Comparison of ENCODE assay signal across 1 cellular context in the genomic region with DNA sequence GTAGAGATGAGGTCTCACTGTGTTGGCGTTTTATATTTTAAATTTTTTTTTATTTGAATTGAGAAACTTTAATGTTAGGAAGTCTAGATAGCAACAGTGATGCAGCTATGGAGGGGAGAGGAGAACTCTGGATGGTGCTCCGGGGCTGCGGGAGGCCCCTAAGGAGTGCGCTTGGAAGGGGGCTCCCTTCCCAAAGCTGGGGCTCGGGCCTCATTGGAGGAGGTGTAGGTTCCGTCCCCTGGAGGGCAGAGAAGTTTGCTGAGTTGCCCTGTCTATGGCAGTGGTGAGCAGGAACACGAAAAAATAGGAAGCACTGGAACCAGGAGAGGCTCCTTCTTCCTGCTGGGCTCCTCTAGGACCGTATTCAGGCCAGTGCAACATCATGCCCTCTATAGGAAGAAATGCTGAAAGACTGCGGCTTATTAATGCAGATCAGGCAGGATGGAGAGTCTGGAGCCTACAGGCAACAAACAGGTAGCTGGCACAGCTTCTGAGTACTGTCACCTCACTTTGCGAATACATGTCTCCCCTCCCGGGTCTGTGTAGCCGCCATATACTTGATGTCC.
A peak's percentile ranks its signal among the peaks of the same experiment; 100 is the strongest.
TF ChIP-seq lines count a peak whose summit lies in the region.

No MANE protein-coding gene starts in this region.

TF ChIP-seq in K562, 482 proteins besides CTCF, POLR2A, EP300 and RAD21 (continued from another document):
- TF ChIP-seq, protein P1, sequence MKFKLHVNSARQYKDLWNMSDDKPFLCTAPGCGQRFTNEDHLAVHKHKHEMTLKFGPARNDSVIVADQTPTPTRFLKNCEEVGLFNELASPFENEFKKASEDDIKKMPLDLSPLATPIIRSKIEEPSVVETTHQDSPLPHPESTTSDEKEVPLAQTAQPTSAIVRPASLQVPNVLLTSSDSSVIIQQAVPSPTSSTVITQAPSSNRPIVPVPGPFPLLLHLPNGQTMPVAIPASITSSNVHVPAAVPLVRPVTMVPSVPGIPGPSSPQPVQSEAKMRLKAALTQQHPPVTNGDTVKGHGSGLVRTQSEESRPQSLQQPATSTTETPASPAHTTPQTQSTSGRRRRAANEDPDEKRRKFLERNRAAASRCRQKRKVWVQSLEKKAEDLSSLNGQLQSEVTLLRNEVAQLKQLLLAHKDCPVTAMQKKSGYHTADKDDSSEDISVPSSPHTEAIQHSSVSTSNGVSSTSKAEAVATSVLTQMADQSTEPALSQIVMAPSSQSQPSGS (CRISPR knock-in tag; IDR thresholded peaks at IDR 0.05), result no peak
- TF ChIP-seq TOE1 (IDR thresholded peaks at IDR 0.05; ENCODE audit: borderline replicate concordance), result no peak
- no peak for TF ChIP-seq TOE1 (CRISPR knock-in tag; IDR thresholded peaks at IDR 0.05; ENCODE audit: borderline replicate concordance, low read depth)
- TF ChIP-seq ATF1 (CRISPR knock-in tag; IDR thresholded peaks at IDR 0.05), result 0 out of 2 replicates have a peak, but pooled peaks have one; percentile 7
- TF ChIP-seq ATF1 (tag; IDR thresholded peaks at IDR 0.05), result no peak
